In the genomic region with DNA sequence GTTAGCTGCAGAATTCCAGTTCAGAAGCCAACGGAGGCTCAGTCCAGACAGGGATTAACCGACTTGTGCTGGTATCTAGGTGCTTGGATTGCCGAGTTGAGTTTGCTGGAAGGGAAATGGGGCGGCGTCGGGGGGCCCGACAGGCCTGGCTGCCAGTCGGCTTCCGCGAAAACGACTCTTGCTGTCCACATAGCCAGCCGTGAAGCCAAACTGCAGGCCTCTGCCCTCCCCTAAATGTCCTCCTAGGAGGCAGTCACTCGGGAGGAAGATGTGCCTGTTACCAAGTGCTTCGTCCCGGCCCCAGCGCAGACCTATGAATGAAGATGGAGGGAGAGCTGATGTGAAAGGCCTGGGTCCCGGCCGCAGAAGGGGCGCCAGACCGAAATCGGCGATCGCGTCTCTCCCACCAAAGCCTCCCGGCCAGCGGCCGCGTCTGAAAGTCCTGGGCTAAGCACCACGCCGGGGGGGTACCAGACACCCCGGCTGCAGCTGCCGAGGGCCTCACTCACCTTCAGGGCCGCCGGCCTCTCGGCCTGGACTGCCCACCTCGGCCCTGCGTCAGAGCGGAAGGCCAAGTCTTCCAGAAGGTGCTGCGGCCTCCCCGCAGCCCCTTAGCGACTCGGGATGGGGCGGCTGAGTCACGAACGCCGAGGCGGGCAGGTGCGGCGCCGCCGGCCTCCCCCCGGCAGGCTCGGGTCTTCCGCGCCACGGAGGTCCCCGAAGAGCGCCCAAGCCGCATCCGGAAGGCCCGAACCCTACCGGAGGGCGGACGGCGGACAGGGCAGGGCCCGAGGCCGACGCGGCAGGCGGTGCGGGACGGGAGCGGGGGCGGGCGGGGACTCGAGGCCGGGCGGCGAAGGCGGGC, we compare ENCODE assay signal across 8 cellular contexts. TPM values are rescaled to one million over a fixed set of nuclear protein-coding genes. Genes with fewer than 3 reads are reported as not detected.
DNase-seq lines count a peak whose midpoint lies in the region; ATAC-seq and TF ChIP-seq lines count a peak whose summit lies in the region.

No MANE protein-coding gene starts in this region.

- TF ChIP-seq CTCF in nephron (IDR thresholded peaks at IDR 0.05; ENCODE audit: unreplicated experiment in 3 of 3) (no peak), uterus (IDR thresholded peaks at IDR 0.05) (no peak)

- peak overlapping the region; percentile 88 to 97 (median 96) for H3K27ac Mint-ChIP-seq in IgD-negative memory B cell
- H3K27ac Mint-ChIP-seq in nephron, result peak overlapping the region; percentile 4 to 94 (median 91)

- peak; percentile 7 for ATAC-seq in GM19035 (IDR thresholded peaks at IDR 0.05; ENCODE audit: unreplicated experiment)

- peak; percentile 12 for DNase-seq in AG08395 (ENCODE audit: low spot score)
- DNase-seq in activated CD8-positive, alpha-beta memory T cell treated with anti-CD3 and anti-CD28 coated beads, Interleukin-2, amount 50 U/mL, for 4 hours, result peak; percentile 61
- DNase-seq in uterus, result peak; percentile 41 to 44
- DNase-seq in DMS79 treated with DMSO at 0.1 percent for 48 hours (lab: John Stamatoyannopoulos, UW), result no peak

- H3K4me1 ChIP-seq in esophagus (ENCODE audit: control insufficient read depth in 2 of 2, insufficient read depth in 2 of 2, low read length in 1 of 2) (peaks cover 8 to 10% of the 10 kb centered on the region in 2 donors), uterus (peaks cover 0 to 4% of the 10 kb centered on the region in 2 donors)

- intact Hi-C loops in uterus (cut with DNase I; ENCODE audit: low total_unique reads), result loop anchor here (10.0 kb wide), 1 partner anchor 241 kb away; a partner anchor contains a TSS

- H3K27me3 Mint-ChIP-seq in IgD-negative memory B cell (peaks cover 2% of the 10 kb centered on the region), nephron (ENCODE audit: low read depth) (peaks cover 3% of the 10 kb centered on the region)

- TF ChIP-seq POLR2A in uterus (IDR thresholded peaks at IDR 0.05), result no peak

- no peaks in the 10 kb centered on the region for H3K27me3 ChIP-seq in esophagus (ENCODE audit: control insufficient read depth in 1 of 2, insufficient read depth in 2 of 2, low read length in 2 of 2)
- H3K27me3 ChIP-seq in uterus, result no peaks in the 10 kb centered on the region

- H3K4me3 ChIP-seq in esophagus (ENCODE audit: low read depth in 1 of 2, low read length in 2 of 2) (peak overlapping the region; percentile 65 to 71), uterus (peak overlapping the region; percentile 66 to 77)

- H3K9me3 Mint-ChIP-seq in IgD-negative memory B cell, result no peaks in the 10 kb centered on the region
- H3K9me3 Mint-ChIP-seq in nephron, result no peaks in the 10 kb centered on the region

- WGBS in esophagus, 2 donors, result 0 to 1% methylated on average over 70 to 80 of the region's 80 CpGs

- no peaks in the 10 kb centered on the region for H3K36me3 Mint-ChIP-seq in IgD-negative memory B cell
- peaks cover 47% of the 10 kb centered on the region for H3K36me3 Mint-ChIP-seq in nephron (ENCODE audit: low read depth)

- H3K4me1 Mint-ChIP-seq in IgD-negative memory B cell (peaks cover 24 to 30% (median 28%) of the 10 kb centered on the region in 3 donors), nephron (peaks cover 41% of the 10 kb centered on the region)

- H3K36me3 ChIP-seq in esophagus (ENCODE audit: control insufficient read depth in 2 of 2, insufficient read depth in 2 of 2, low read length in 1 of 2) (peaks cover 18 to 19% of the 10 kb centered on the region in 2 donors), uterus (no peaks in the 10 kb centered on the region)

- H3K27ac ChIP-seq in esophagus (ENCODE audit: low read depth in 2 of 2, low read length in 1 of 2) (peak overlapping the region; percentile 80 to 94), uterus (peak overlapping the region; percentile 97)

- H3K9me3 ChIP-seq in esophagus (ENCODE audit: control insufficient read depth in 2 of 2, insufficient read depth in 1 of 2, low read depth in 1 of 2, low read length in 1 of 2) (no peaks in the 10 kb centered on the region), uterus (no peaks in the 10 kb centered on the region)

- H3K4me3 Mint-ChIP-seq in IgD-negative memory B cell (peak overlapping the region; percentile 81 to 97 (median 95)), nephron (peak overlapping the region; percentile 92 to 98 (median 97))

RNA-seq across cellular contexts. Expression of a gene that starts 7.5 kb away (rescaled TPM):
- polyA plus RNA-seq in IgD-negative memory B cell (34.7 TPM), esophagus (10 to 100 TPM; 16.5 to 21.5 TPM)
- total RNA-seq in uterus, result 10 to 100 TPM in 2 of 4 donors, 1 to 10 TPM in 2; 2.8 to 30.6 (median 16.9) TPM

RNA-seq across cellular contexts. Expression of a gene that starts 9.5 kb away (rescaled TPM):
- 24.8 TPM for polyA plus RNA-seq in IgD-negative memory B cell
- 10 to 100 TPM; 18.0 to 24.2 TPM for polyA plus RNA-seq in esophagus
- total RNA-seq in uterus, result 10 to 100 TPM in 3 of 4 donors, 1 to 10 TPM in 1; 9.5 to 19.9 (median 15.3) TPM

RNA-seq across cellular contexts. Expression of a gene that starts 13.0 kb away (rescaled TPM):
- polyA plus RNA-seq in IgD-negative memory B cell (5.6 TPM), esophagus (10 to 100 TPM in 1 of 2 donors, 1 to 10 TPM in 1; 8.4 to 13.1 TPM)
- 10 to 100 TPM in 1 of 4 donors, 1 to 10 TPM in 3; 1.8 to 14.3 (median 2.7) TPM for total RNA-seq in uterus

RNA-seq across cellular contexts. Expression of a gene that starts 26.6 kb away (rescaled TPM):
- polyA plus RNA-seq in IgD-negative memory B cell, result 52.6 TPM
- polyA plus RNA-seq in esophagus, result 10 to 100 TPM; 22.4 to 29.0 TPM
- 10 to 100 TPM; 25.6 to 86.6 (median 36.3) TPM for total RNA-seq in uterus

RNA-seq across cellular contexts. Expression of a gene that starts 27.2 kb away (rescaled TPM):
- polyA plus RNA-seq in IgD-negative memory B cell, result 12.9 TPM
- 10 to 100 TPM in 1 of 2 donors, 1 to 10 TPM in 1; 9.1 to 16.0 TPM for polyA plus RNA-seq in esophagus
- total RNA-seq in uterus, result 10 to 100 TPM; 13.5 to 27.6 (median 15.4) TPM
